Comparison of ENCODE assay signal across 1 cellular context in the genomic region with DNA sequence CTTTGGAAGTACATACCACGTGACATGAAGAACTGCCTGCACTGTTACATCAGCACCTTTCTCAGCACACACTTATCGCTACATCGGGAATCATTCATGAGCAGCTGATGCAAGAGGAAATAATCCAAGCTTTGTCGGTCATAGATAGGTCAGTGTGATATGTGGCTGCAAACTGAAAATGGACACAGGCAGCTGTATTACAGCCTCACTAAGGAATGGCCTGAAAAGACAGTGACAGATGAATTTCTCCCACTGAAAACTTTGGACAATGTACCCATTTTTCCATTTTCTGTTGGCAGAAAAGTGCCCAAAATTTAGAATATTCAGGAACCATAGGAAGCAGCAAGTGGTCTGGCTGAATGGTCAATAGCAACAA.
TF ChIP-seq lines count a peak whose summit lies in the region.

No MANE protein-coding gene starts in this region.

TF ChIP-seq in K562, 482 proteins besides CTCF, POLR2A, EP300 and RAD21 (continued from another document and continues in another):
- TF ChIP-seq, protein P1, sequence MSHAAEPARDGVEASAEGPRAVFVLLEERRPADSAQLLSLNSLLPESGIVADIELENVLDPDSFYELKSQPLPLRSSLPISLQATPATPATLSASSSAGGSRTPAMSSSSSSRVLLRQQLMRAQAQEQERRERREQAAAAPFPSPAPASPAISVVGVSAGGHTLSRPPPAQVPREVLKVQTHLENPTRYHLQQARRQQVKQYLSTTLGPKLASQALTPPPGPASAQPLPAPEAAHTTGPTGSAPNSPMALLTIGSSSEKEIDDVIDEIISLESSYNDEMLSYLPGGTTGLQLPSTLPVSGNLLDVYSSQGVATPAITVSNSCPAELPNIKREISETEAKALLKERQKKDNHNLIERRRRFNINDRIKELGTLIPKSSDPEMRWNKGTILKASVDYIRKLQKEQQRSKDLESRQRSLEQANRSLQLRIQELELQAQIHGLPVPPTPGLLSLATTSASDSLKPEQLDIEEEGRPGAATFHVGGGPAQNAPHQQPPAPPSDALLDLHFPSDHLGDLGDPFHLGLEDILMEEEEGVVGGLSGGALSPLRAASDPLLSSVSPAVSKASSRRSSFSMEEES (CRISPR knock-in tag; IDR thresholded peaks at IDR 0.05): peak; percentile 98
- TF ChIP-seq KLF13 (tag; IDR thresholded peaks at IDR 0.05; ENCODE audit: borderline replicate concordance, low read depth): 0 out of 2 replicates have a peak, but pooled peaks have one; percentile 29
- TF ChIP-seq TRIM24 (IDR thresholded peaks at IDR 0.05): peak; percentile 94 to 98
- peak; percentile 85 for TF ChIP-seq SOX6 (IDR thresholded peaks at IDR 0.05)
- peak; percentile 35 for TF ChIP-seq ZNF644 (tag; IDR thresholded peaks at IDR 0.05; ENCODE audit: low read depth)
- TF ChIP-seq, protein P2, sequence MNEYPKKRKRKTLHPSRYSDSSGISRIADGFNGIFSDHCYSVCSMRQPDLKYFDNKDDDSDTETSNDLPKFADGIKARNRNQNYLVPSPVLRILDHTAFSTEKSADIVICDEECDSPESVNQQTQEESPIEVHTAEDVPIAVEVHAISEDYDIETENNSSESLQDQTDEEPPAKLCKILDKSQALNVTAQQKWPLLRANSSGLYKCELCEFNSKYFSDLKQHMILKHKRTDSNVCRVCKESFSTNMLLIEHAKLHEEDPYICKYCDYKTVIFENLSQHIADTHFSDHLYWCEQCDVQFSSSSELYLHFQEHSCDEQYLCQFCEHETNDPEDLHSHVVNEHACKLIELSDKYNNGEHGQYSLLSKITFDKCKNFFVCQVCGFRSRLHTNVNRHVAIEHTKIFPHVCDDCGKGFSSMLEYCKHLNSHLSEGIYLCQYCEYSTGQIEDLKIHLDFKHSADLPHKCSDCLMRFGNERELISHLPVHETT (CRISPR knock-in tag; conservative IDR thresholded peaks at IDR 0.05 in 1 of 2, IDR thresholded peaks at IDR 0.05 in 1 of 2): 0 out of 4 replicates have a peak, but pooled peaks of 1 of the 2 experiments have one; percentile 20
- no peak for TF ChIP-seq TCF7 (IDR thresholded peaks at IDR 0.05; ENCODE audit: borderline replicate concordance)
- no peak for TF ChIP-seq XRCC4 (IDR thresholded peaks at IDR 0.05; ENCODE audit: extremely low read depth, insufficient read depth, insufficient read length)
- TF ChIP-seq CCNT2 (IDR thresholded peaks at IDR 0.05; ENCODE audit: borderline replicate concordance, extremely low read depth, insufficient read length, low read depth, low read length): peak; percentile 68
- TF ChIP-seq ZNF3 (CRISPR knock-in tag; IDR thresholded peaks at IDR 0.05): 0 out of 2 replicates have a peak, but pooled peaks have one; percentile 6
- 0 out of 4 replicates have a peak, but pooled peaks of 1 of the 2 experiments have one; percentile 14 for TF ChIP-seq FOXA3 (CRISPR knock-in tag; conservative IDR thresholded peaks at IDR 0.05 in 1 of 2, IDR thresholded peaks at IDR 0.05 in 1 of 2)
- peak; percentile 36; the same call in 1 of the 2 replicates for TF ChIP-seq NR2C1 (IDR thresholded peaks at IDR 0.05)
- TF ChIP-seq NR2C1 (tag; IDR thresholded peaks at IDR 0.05): peak; percentile 41; the same call in 1 of the 2 replicates
- peak; percentile 65; the same call in 1 of the 2 replicates for TF ChIP-seq ZEB2 (IDR thresholded peaks at IDR 0.05)
- peak; percentile 14 for TF ChIP-seq TAF9B (IDR thresholded peaks at IDR 0.05; ENCODE audit: partially characterized antibody)
- TF ChIP-seq LARP7 (IDR thresholded peaks at IDR 0.05): no peak
- TF ChIP-seq MTA1 (IDR thresholded peaks at IDR 0.05; ENCODE audit: borderline replicate concordance): peak; percentile 50; the same call in 1 of the 2 replicates
- TF ChIP-seq, protein P3, sequence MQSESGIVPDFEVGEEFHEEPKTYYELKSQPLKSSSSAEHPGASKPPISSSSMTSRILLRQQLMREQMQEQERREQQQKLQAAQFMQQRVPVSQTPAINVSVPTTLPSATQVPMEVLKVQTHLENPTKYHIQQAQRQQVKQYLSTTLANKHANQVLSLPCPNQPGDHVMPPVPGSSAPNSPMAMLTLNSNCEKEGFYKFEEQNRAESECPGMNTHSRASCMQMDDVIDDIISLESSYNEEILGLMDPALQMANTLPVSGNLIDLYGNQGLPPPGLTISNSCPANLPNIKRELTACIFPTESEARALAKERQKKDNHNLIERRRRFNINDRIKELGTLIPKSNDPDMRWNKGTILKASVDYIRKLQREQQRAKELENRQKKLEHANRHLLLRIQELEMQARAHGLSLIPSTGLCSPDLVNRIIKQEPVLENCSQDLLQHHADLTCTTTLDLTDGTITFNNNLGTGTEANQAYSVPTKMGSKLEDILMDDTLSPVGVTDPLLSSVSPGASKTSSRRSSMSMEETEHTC (IDR thresholded peaks at IDR 0.05): 0 out of 2 replicates have a peak, but pooled peaks have one; percentile 54
- no peak for TF ChIP-seq FOXK1 (CRISPR knock-in tag; IDR thresholded peaks at IDR 0.05; ENCODE audit: borderline replicate concordance)
- TF ChIP-seq L3MBTL2 (IDR thresholded peaks at IDR 0.05): peak; percentile 57; the same call in 1 of the 2 replicates
- TF ChIP-seq NCOA2 (IDR thresholded peaks at IDR 0.05; ENCODE audit: partially characterized antibody in 2 of 2): no peak
- TF ChIP-seq, protein P4, sequence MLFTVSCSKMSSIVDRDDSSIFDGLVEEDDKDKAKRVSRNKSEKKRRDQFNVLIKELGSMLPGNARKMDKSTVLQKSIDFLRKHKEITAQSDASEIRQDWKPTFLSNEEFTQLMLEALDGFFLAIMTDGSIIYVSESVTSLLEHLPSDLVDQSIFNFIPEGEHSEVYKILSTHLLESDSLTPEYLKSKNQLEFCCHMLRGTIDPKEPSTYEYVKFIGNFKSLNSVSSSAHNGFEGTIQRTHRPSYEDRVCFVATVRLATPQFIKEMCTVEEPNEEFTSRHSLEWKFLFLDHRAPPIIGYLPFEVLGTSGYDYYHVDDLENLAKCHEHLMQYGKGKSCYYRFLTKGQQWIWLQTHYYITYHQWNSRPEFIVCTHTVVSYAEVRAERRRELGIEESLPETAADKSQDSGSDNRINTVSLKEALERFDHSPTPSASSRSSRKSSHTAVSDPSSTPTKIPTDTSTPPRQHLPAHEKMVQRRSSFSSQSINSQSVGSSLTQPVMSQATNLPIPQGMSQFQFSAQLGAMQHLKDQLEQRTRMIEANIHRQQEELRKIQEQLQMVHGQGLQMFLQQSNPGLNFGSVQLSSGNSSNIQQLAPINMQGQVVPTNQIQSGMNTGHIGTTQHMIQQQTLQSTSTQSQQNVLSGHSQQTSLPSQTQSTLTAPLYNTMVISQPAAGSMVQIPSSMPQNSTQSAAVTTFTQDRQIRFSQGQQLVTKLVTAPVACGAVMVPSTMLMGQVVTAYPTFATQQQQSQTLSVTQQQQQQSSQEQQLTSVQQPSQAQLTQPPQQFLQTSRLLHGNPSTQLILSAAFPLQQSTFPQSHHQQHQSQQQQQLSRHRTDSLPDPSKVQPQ (CRISPR knock-in tag; IDR thresholded peaks at IDR 0.05; ENCODE audit: borderline replicate concordance): no peak
- TF ChIP-seq MAFG (tag; conservative IDR thresholded peaks at IDR 0.05): 0 out of 2 replicates have a peak, but pooled peaks have one; percentile 18
- TF ChIP-seq MBD2 (IDR thresholded peaks at IDR 0.05; ENCODE audit: borderline replicate concordance, low read depth): peak; percentile 14; the same call in 1 of the 2 replicates
- TF ChIP-seq ZNF24 (IDR thresholded peaks at IDR 0.05): peak; percentile 84
- TF ChIP-seq ZNF224 (CRISPR knock-in tag; IDR thresholded peaks at IDR 0.05): no peak
- peak; percentile 48; the same call in 1 of the 2 replicates for TF ChIP-seq CBFA2T2 (conservative IDR thresholded peaks at IDR 0.05)
- TF ChIP-seq TEAD4 (IDR thresholded peaks at IDR 0.05; ENCODE audit: low read length): peak; percentile 65; the same call in 1 of the 2 replicates
- TF ChIP-seq TEAD4 (CRISPR knock-in tag; IDR thresholded peaks at IDR 0.05; ENCODE audit: borderline replicate concordance): no peak
- TF ChIP-seq, protein P5, sequence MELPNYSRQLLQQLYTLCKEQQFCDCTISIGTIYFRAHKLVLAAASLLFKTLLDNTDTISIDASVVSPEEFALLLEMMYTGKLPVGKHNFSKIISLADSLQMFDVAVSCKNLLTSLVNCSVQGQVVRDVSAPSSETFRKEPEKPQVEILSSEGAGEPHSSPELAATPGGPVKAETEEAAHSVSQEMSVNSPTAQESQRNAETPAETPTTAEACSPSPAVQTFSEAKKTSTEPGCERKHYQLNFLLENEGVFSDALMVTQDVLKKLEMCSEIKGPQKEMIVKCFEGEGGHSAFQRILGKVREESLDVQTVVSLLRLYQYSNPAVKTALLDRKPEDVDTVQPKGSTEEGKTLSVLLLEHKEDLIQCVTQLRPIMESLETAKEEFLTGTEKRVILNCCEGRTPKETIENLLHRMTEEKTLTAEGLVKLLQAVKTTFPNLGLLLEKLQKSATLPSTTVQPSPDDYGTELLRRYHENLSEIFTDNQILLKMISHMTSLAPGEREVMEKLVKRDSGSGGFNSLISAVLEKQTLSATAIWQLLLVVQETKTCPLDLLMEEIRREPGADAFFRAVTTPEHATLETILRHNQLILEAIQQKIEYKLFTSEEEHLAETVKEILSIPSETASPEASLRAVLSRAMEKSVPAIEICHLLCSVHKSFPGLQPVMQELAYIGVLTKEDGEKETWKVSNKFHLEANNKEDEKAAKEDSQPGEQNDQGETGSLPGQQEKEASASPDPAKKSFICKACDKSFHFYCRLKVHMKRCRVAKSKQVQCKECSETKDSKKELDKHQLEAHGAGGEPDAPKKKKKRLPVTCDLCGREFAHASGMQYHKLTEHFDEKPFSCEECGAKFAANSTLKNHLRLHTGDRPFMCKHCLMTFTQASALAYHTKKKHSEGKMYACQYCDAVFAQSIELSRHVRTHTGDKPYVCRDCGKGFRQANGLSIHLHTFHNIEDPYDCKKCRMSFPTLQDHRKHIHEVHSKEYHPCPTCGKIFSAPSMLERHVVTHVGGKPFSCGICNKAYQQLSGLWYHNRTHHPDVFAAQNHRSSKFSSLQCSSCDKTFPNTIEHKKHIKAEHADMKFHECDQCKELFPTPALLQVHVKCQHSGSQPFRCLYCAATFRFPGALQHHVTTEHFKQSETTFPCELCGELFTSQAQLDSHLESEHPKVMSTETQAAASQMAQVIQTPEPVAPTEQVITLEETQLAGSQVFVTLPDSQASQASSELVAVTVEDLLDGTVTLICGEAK (IDR thresholded peaks at IDR 0.05): no peak
- TF ChIP-seq, protein P5 (CRISPR knock-in tag; IDR thresholded peaks at IDR 0.05): no peak
- TF ChIP-seq SMARCB1 (IDR thresholded peaks at IDR 0.05; ENCODE audit: insufficient read length, low read depth): no peak
- no peak for TF ChIP-seq SLC30A9 (CRISPR knock-in tag; IDR thresholded peaks at IDR 0.05)
- TF ChIP-seq SNIP1 (IDR thresholded peaks at IDR 0.05; ENCODE audit: low read depth): no peak
- no peak for TF ChIP-seq GTF2A2 (tag; IDR thresholded peaks at IDR 0.05)
- no peak for TF ChIP-seq XRCC5 (IDR thresholded peaks at IDR 0.05; ENCODE audit: low read depth, low read length)
- TF ChIP-seq CHCHD3 (CRISPR knock-in tag; IDR thresholded peaks at IDR 0.05): no peak
- peak; percentile 33; the same call in 1 of the 2 replicates for TF ChIP-seq TCF3 (CRISPR knock-in tag; IDR thresholded peaks at IDR 0.05)
- TF ChIP-seq RCOR1 (IDR thresholded peaks at IDR 0.05; ENCODE audit: borderline replicate concordance in 1 of 2, low read depth in 2 of 2, low read length in 2 of 2): peak in 1 of 2 experiments; percentile 74; a peak in 1 of 4 replicates
- TF ChIP-seq TEAD2 (tag; IDR thresholded peaks at IDR 0.05): no peak
- no peak for TF ChIP-seq ZKSCAN8 (CRISPR knock-in tag; IDR thresholded peaks at IDR 0.05)
- peak; percentile 65; the same call in 1 of the 2 replicates for TF ChIP-seq BRD4 (IDR thresholded peaks at IDR 0.05)
- peak; percentile 86 for TF ChIP-seq MEIS2 (IDR thresholded peaks at IDR 0.05; ENCODE audit: partially characterized antibody)
- TF ChIP-seq, protein P6, sequence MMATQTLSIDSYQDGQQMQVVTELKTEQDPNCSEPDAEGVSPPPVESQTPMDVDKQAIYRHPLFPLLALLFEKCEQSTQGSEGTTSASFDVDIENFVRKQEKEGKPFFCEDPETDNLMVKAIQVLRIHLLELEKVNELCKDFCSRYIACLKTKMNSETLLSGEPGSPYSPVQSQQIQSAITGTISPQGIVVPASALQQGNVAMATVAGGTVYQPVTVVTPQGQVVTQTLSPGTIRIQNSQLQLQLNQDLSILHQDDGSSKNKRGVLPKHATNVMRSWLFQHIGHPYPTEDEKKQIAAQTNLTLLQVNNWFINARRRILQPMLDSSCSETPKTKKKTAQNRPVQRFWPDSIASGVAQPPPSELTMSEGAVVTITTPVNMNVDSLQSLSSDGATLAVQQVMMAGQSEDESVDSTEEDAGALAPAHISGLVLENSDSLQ (IDR thresholded peaks at IDR 0.05): peak; percentile 64
- no peak for TF ChIP-seq POLR2AphosphoS5 (IDR thresholded peaks at IDR 0.05; ENCODE audit: control insufficient read depth, insufficient read depth, low read depth, low read length)
- TF ChIP-seq, protein P7, sequence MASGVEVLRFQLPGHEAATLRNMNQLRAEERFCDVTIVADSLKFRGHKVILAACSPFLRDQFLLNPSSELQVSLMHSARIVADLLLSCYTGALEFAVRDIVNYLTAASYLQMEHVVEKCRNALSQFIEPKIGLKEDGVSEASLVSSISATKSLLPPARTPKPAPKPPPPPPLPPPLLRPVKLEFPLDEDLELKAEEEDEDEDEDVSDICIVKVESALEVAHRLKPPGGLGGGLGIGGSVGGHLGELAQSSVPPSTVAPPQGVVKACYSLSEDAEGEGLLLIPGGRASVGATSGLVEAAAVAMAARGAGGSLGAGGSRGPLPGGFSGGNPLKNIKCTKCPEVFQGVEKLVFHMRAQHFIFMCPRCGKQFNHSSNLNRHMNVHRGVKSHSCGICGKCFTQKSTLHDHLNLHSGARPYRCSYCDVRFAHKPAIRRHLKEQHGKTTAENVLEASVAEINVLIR (CRISPR knock-in tag; IDR thresholded peaks at IDR 0.05): peak; percentile 45; the same call in 1 of the 2 replicates
- peak; percentile 99 for TF ChIP-seq RNF2 (IDR thresholded peaks at IDR 0.05)
